Comparison of ENCODE assay signal across 8 cellular contexts in genomic region chr14:91249841-91250616, GRCh38. TPM values are rescaled to one million over a fixed set of nuclear protein-coding genes. Genes with fewer than 3 reads are reported as not detected.
DNase-seq lines count a peak whose midpoint lies in the region; ATAC-seq lines count a peak whose summit lies in the region.

No MANE protein-coding gene starts in this region.

- no peak overlapping the region for H2BK5ac ChIP-seq in mesenchymal stem cell (ENCODE audit: low read depth, low read length, poor library complexity, severe bottlenecking)

- H3K4me1 ChIP-seq in mesenchymal stem cell (ENCODE audit: control insufficient read depth, insufficient read depth, low read depth, low read length), result peaks cover 43% of the 10 kb centered on the region

- H3K4me1 Mint-ChIP-seq in activated T-helper 17 cell treated with anti-CD3 and anti-CD28 coated beads, Interleukin-2, amount 50 U/mL, for 72 hours, result peaks cover 57% of the 10 kb centered on the region

- H4K91ac ChIP-seq in mesenchymal stem cell (ENCODE audit: low read length), result no peak overlapping the region

- H3K27me3 Mint-ChIP-seq in activated T-helper 17 cell treated with anti-CD3 and anti-CD28 coated beads, Interleukin-2, amount 50 U/mL, for 72 hours, result no peaks in the 10 kb centered on the region

- H2BK15ac ChIP-seq in mesenchymal stem cell (ENCODE audit: low read depth, poor library complexity, severe bottlenecking), result no peak overlapping the region

- H2AK5ac ChIP-seq in mesenchymal stem cell (ENCODE audit: low read length, severe bottlenecking), result no peak overlapping the region

- no peaks in the 10 kb centered on the region for H3K27me3 ChIP-seq in mesenchymal stem cell (ENCODE audit: control insufficient read depth in 1 of 2, insufficient read depth in 1 of 2, low read length in 2 of 2)

- peak; percentile 87 for ATAC-seq in GM19324 (IDR thresholded peaks at IDR 0.05; ENCODE audit: low FRiP score, unreplicated experiment)
- ATAC-seq in HG03139 (IDR thresholded peaks at IDR 0.05; ENCODE audit: unreplicated experiment), result peak; percentile 93
- peak; percentile 20 for ATAC-seq in activated T-helper 17 cell treated with anti-CD3 and anti-CD28 coated beads, Interleukin-2, amount 50 U/mL, for 72 hours (replicated peaks)

- H3K23ac ChIP-seq in mesenchymal stem cell (ENCODE audit: low read length in 2 of 2), result no peak overlapping the region

- H2BK120ac ChIP-seq in mesenchymal stem cell (ENCODE audit: low read depth, low read length), result no peak overlapping the region

- H3K9me3 Mint-ChIP-seq in activated T-helper 17 cell treated with anti-CD3 and anti-CD28 coated beads, Interleukin-2, amount 50 U/mL, for 72 hours, result peaks cover 6% of the 10 kb centered on the region

- H2AFZ ChIP-seq in mesenchymal stem cell (ENCODE audit: low read depth, low read length), result no peak overlapping the region

- in situ Hi-C loops in G401 (cut with HindIII; ENCODE audit: low sequenced_read_pairs), result no loop called here

- H3K4me3 Mint-ChIP-seq in activated T-helper 17 cell treated with anti-CD3 and anti-CD28 coated beads, Interleukin-2, amount 50 U/mL, for 72 hours, result peak overlapping the region; percentile 77

- no peak overlapping the region for H2BK12ac ChIP-seq in mesenchymal stem cell (ENCODE audit: low read length in 2 of 2)

- H3K27ac Mint-ChIP-seq in activated T-helper 17 cell treated with anti-CD3 and anti-CD28 coated beads, Interleukin-2, amount 50 U/mL, for 72 hours, result peak overlapping the region; percentile 90

- H3K36me3 Mint-ChIP-seq in activated T-helper 17 cell treated with anti-CD3 and anti-CD28 coated beads, Interleukin-2, amount 50 U/mL, for 72 hours (ENCODE audit: low read depth), result peaks cover 77% of the 10 kb centered on the region

- peak overlapping the region; percentile 83 for H3K27ac ChIP-seq in mesenchymal stem cell (ENCODE audit: low read length, poor library complexity, severe bottlenecking)

- H3K9me3 ChIP-seq in mesenchymal stem cell (ENCODE audit: control insufficient read depth, low read length), result no peaks in the 10 kb centered on the region

- H3K4me3 ChIP-seq in mesenchymal stem cell (ENCODE audit: insufficient read depth in 1 of 2, low read depth in 1 of 2, low read length in 2 of 2), result no peak overlapping the region

- H3K9ac ChIP-seq in mesenchymal stem cell (ENCODE audit: low read length), result no peak overlapping the region

- no peaks in the 10 kb centered on the region for H3K79me1 ChIP-seq in mesenchymal stem cell (replicated peaks; ENCODE audit: low read length, poor library complexity, severe bottlenecking)

- DNase-seq in G401 (ENCODE audit: low spot score) (peak; percentile 87), NCI-H2171 treated with DMSO at 0.1 percent for 48 hours (lab: John Stamatoyannopoulos, UW) (peak; percentile 85), mesenchymal stem cell (peak; percentile 67), mesenteric fat pad (ENCODE audit: low spot score) (no peak), hepatic stellate cell (ENCODE audit: low spot score) (no peak)

- H3K36me3 ChIP-seq in mesenchymal stem cell (ENCODE audit: control insufficient read depth in 1 of 2, insufficient read depth in 2 of 2, low read depth in 1 of 2, low read length in 2 of 2), result no peaks in the 10 kb centered on the region

- H3K4me2 ChIP-seq in mesenchymal stem cell (ENCODE audit: low read length, poor library complexity, severe bottlenecking), result peak overlapping the region; percentile 47

- H3K14ac ChIP-seq in mesenchymal stem cell (ENCODE audit: low read length in 2 of 2), result no peak overlapping the region

- no peak overlapping the region for H3K18ac ChIP-seq in mesenchymal stem cell (ENCODE audit: low read depth in 1 of 2, low read length in 2 of 2)

- H3K4ac ChIP-seq in mesenchymal stem cell (ENCODE audit: low read depth in 1 of 2, low read length in 2 of 2), result no peak overlapping the region

- 39% methylated on average over 9 of the region's 10 CpGs for WGBS in mesenchymal stem cell

- peak overlapping the region; percentile 49 for H4K8ac ChIP-seq in mesenchymal stem cell (ENCODE audit: low read length)

RNA-seq across cellular contexts. Expression of gene GPR68, which starts 5.5 kb away (rescaled TPM):
- 0.55 and 3.5 TPM in 2 replicates for total RNA-seq in G401 (2014; rRNA removed; shearing (Covaris generic))
- 10 to 100 TPM; 36.8 to 44.8 TPM for total RNA-seq in activated T-helper 17 cell treated with anti-CD3 and anti-CD28 coated beads, Interleukin-2, amount 50 U/mL, for 72 hours
- polyA plus RNA-seq in mesenchymal stem cell (2013, experiment 1 of 2), result 0.73 TPM
- 0.55 TPM for polyA plus RNA-seq in mesenchymal stem cell (2013, experiment 2 of 2)
- total RNA-seq in mesenteric fat pad, result 0.67 TPM

Comparison
In these comparisons a context has a peak if more than half of its experiments do, and no peak if none do; other contexts are left out.
1. DNase-seq: peak in G401 (single experiment), NCI-H2171 treated with DMSO at 0.1 percent for 48 hours (single experiment) and mesenchymal stem cell (single experiment); none in mesenteric fat pad (single experiment) and hepatic stellate cell (single experiment).
2. ATAC-seq: peak in every context shown above with its lines; median percentile 93 in HG03139; 87 in GM19324; 20 in activated T-helper 17 cell treated with anti-CD3 and anti-CD28 coated beads, Interleukin-2, amount 50 U/mL, for 72 hours.